Comparison of ENCODE assay signal across 8 cellular contexts in the genomic region with DNA sequence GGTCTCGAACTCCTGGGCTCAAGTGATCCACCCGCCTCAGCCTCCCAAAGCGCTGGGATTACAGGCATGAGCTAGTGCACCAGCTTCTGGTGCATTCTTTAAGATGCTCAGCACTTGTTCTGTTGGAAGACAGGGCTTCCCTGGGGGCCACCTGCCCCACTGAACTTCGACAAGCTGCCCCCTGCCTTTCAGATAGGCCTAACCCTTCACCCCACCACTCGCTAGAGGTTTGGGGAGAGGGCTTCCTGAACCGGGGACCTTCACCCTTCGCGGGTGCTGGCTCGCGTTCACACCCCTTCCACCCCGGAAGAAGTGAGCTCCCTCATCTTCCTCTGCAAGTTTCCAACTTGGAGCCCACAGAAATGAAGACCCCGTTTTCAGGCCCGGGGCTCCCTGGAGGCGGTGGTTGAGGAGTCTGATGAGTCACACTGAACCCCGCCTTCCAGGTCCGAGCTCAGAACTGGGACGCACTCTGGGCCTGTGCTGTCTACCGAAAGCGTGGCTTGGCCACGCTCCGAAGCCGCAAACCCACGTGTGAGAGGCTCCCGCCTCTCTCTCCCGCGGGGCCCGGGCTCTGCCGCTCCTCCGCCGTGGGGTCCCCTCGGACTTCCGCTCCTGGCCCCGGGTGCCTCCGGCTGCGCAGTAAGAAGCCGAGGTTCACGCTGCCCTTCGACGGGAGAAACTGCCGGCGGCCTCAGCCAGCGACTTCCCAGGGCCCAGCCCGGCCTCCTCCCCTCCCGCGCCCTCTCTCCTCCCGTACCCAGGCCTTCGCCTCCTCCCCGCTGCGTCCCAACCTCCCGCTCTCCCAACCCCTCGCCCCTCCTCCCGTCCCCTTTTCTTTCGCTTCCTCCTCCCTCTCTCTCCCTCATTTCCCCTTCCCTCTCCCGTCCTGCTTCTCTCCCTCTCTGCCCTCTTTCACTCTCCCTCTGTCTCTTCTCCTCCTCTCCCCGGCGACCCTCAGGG. TPM values are rescaled to one million over a fixed set of nuclear protein-coding genes. Genes with fewer than 3 reads are reported as not detected.
DNase-seq lines count a peak whose midpoint lies in the region; ATAC-seq and TF ChIP-seq lines count a peak whose summit lies in the region.

No MANE protein-coding gene starts in this region.

- peak overlapping the region; percentile 31 for H3K4ac ChIP-seq in H9 (ENCODE audit: low read depth, low read length)

- H4K5ac ChIP-seq in H9 (ENCODE audit: insufficient read length, low read depth, low read length): no peak overlapping the region

- peaks cover 12% of the 10 kb centered on the region for H3K27me3 Mint-ChIP-seq in H9 (ENCODE audit: low read depth)
- H3K27me3 Mint-ChIP-seq in activated CD8-positive, alpha-beta T cell treated with anti-CD3 and anti-CD28 coated beads for 36 hours: peaks cover 6% of the 10 kb centered on the region

- POLR2A ChIA-PET in activated CD8-positive, alpha-beta T cell treated with anti-CD3 and anti-CD28 coated beads for 36 hours (lab: Charles Lee): no interaction called here

- H2BK5ac ChIP-seq in H9 (ENCODE audit: insufficient read length, low read length): no peak overlapping the region

- H3K27ac Mint-ChIP-seq in H9: peak overlapping the region in 2 of 3 experiments; percentile 65 to 83; a peak in 2 of 7 replicates
- no peak overlapping the region for H3K27ac Mint-ChIP-seq in activated CD8-positive, alpha-beta T cell treated with anti-CD3 and anti-CD28 coated beads for 36 hours

- no peak overlapping the region for H3K56ac ChIP-seq in H9 (ENCODE audit: insufficient read length, low read depth, low read length)

- H3K23ac ChIP-seq in H9 (ENCODE audit: insufficient read length, low read depth, low read length): no peak overlapping the region

- peak overlapping the region; percentile 2 for H3K4me3 ChIP-seq in lung

- H3K9me3 ChIP-seq in H9 (ENCODE audit: control insufficient read depth, low read depth, low read length): no peaks in the 10 kb centered on the region
- no peaks in the 10 kb centered on the region for H3K9me3 ChIP-seq in lung (ENCODE audit: control insufficient read depth in 2 of 2, insufficient read depth in 1 of 2, low read length in 1 of 2)

- H3K36me3 Mint-ChIP-seq in H9 (ENCODE audit: insufficient read depth in 1 of 3, low read depth in 3 of 3): no peaks in the 10 kb centered on the region; a peak in 1 of 7 replicates
- no peaks in the 10 kb centered on the region for H3K36me3 Mint-ChIP-seq in activated CD8-positive, alpha-beta T cell treated with anti-CD3 and anti-CD28 coated beads for 36 hours (ENCODE audit: low read depth)

- H3K27ac ChIP-seq in H9 (ENCODE audit: insufficient read length, low read depth, low read length) (no peak overlapping the region), lung (ENCODE audit: low read depth in 1 of 2, low read length in 1 of 2) (peak overlapping the region; percentile 46 to 62)

- H4K8ac ChIP-seq in H9 (replicated peaks; ENCODE audit: insufficient read length, low read depth, low read length): no peak overlapping the region

- TF ChIP-seq CTCF in H9 (conservative IDR thresholded peaks at IDR 0.05) (no peak), lung (IDR thresholded peaks at IDR 0.05; ENCODE audit: control extremely low read depth, extremely low read depth) (no peak)
- TF ChIP-seq CTCF in activated CD8-positive, alpha-beta T cell treated with anti-CD3 and anti-CD28 coated beads for 36 hours (IDR thresholded peaks at IDR 0.05): no peak

- H2AFZ ChIP-seq in H9 (ENCODE audit: low read length): peak overlapping the region; percentile 23

- peak overlapping the region; percentile 40; the same call in 1 of the 2 replicates for H2BK15ac ChIP-seq in H9 (ENCODE audit: low read depth, low read length)

- H3K27me3 ChIP-seq in H9 (ENCODE audit: insufficient read depth, low read length) (no peaks in the 10 kb centered on the region), lung (ENCODE audit: control insufficient read depth, insufficient read depth) (no peaks in the 10 kb centered on the region)

- H2BK120ac ChIP-seq in H9 (ENCODE audit: low read depth, low read length, poor library complexity, severe bottlenecking): no peak overlapping the region

- H3K23me2 ChIP-seq in H9 (ENCODE audit: insufficient read length, low read depth, low read length, poor library complexity, severe bottlenecking): peaks cover 7% of the 10 kb centered on the region

- peak overlapping the region; percentile 59 for H2BK12ac ChIP-seq in H9 (ENCODE audit: insufficient read length, low read depth, low read length)

- CTCF ChIA-PET in activated CD8-positive, alpha-beta T cell treated with anti-CD3 and anti-CD28 coated beads for 36 hours (lab: Charles Lee): interaction anchor here (1.4 kb wide), 1 partner anchor 25 kb away, joined by 3 read pairs; no protein-coding TSS in a partner anchor

- peaks cover 7% of the 10 kb centered on the region; the same call in 1 of the 2 replicates for H3K4me1 ChIP-seq in H9 (ENCODE audit: insufficient read depth, low read length)
- H3K4me1 ChIP-seq in lung (ENCODE audit: control insufficient read depth in 2 of 2, insufficient read depth in 2 of 2, low read length in 2 of 2): peaks cover 3 to 11% of the 10 kb centered on the region in 2 donors

- H3K4me1 Mint-ChIP-seq in H9: peaks cover 28 to 35% of the 10 kb centered on the region in 2 experiments
- peaks cover 8% of the 10 kb centered on the region for H3K4me1 Mint-ChIP-seq in activated CD8-positive, alpha-beta T cell treated with anti-CD3 and anti-CD28 coated beads for 36 hours (ENCODE audit: low read depth)

- DNase-seq in H9 (peak; percentile 83), lung (ENCODE audit: low spot score) (peak; percentile 75), NCI-H146 treated with DMSO at 0.1 percent for 48 hours (lab: John Stamatoyannopoulos, UW; ENCODE audit: unreplicated experiment) (no peak), occipital lobe (lab: John Stamatoyannopoulos, UW) (no peak)
- peak; percentile 27 for DNase-seq in activated CD8-positive, alpha-beta T cell treated with anti-CD3 and anti-CD28 coated beads for 36 hours
- DNase-seq in effector CD4-positive, alpha-beta T cell: peak; percentile 11
- peak; percentile 3 to 45 for DNase-seq in stimulated activated CD8-positive, alpha-beta memory T cell treated with anti-CD3 and anti-CD28 coated beads, Interleukin-7, amount 100 ng/mL, for 4 hours (ENCODE audit: low read depth in 2 of 2)

- peak overlapping the region; percentile 92 for H3K18ac ChIP-seq in H9 (ENCODE audit: insufficient read length, low read depth, low read length)

- peak overlapping the region; percentile 86 for H3K4me2 ChIP-seq in H9 (ENCODE audit: insufficient read depth, insufficient read length, low read length)

- H3K9ac ChIP-seq in H9 (ENCODE audit: extremely low read depth, insufficient read length, low read length): peak overlapping the region; percentile 35

- WGBS in H9 (ENCODE audit: extremely low coverage, insufficient read length, low lambda C conversion rate): no CpG with 5 or more reads among the region's 56 CpGs
- 17% methylated on average over 46 to 56 of the region's 56 CpGs for WGBS in lung, 2 donors

- intact Hi-C loops in activated CD8-positive, alpha-beta T cell treated with anti-CD3 and anti-CD28 coated beads for 36 hours (cut with micrococcal nuclease): no loop called here

- H3K79me1 ChIP-seq in H9 (ENCODE audit: insufficient read depth, low read depth, low read length, poor library complexity, severe bottlenecking): no peaks in the 10 kb centered on the region

- H2AK5ac ChIP-seq in H9 (ENCODE audit: insufficient read length, low read length): no peak overlapping the region

- H3K36me3 ChIP-seq in lung (ENCODE audit: control insufficient read depth in 2 of 2, insufficient read depth in 2 of 2, low read length in 2 of 2): no peaks in the 10 kb centered on the region

- peak; percentile 72 for ATAC-seq in activated CD8-positive, alpha-beta T cell treated with anti-CD3 and anti-CD28 coated beads for 36 hours
- ATAC-seq in lung (ENCODE audit: insufficient read depth, low FRiP score) (peak; percentile 79), GM21526 (IDR thresholded peaks at IDR 0.05; ENCODE audit: low FRiP score, unreplicated experiment) (no peak)

- peak overlapping the region; percentile 48 for H4K91ac ChIP-seq in H9 (ENCODE audit: insufficient read length, low read depth, low read length)

- no peaks in the 10 kb centered on the region for H4K20me1 ChIP-seq in H9 (ENCODE audit: control insufficient read depth, insufficient read depth, insufficient read length)

- H2BK20ac ChIP-seq in H9 (ENCODE audit: low read depth, low read length, poor library complexity, severe bottlenecking): no peak overlapping the region

- peak overlapping the region; percentile 14 for H3K14ac ChIP-seq in H9 (ENCODE audit: insufficient read depth, low read length)

- H3T11ph ChIP-seq in H9 (ENCODE audit: low read length): no peak overlapping the region

- H3K9me3 Mint-ChIP-seq in H9: no peaks in the 10 kb centered on the region
- H3K9me3 Mint-ChIP-seq in activated CD8-positive, alpha-beta T cell treated with anti-CD3 and anti-CD28 coated beads for 36 hours: no peaks in the 10 kb centered on the region

- peak overlapping the region; percentile 66 to 69; a peak in 4 of 5 replicates for H3K4me3 Mint-ChIP-seq in H9
- H3K4me3 Mint-ChIP-seq in activated CD8-positive, alpha-beta T cell treated with anti-CD3 and anti-CD28 coated beads for 36 hours: peak overlapping the region; percentile 26

- H3K79me2 ChIP-seq in H9 (ENCODE audit: insufficient read depth, low read length): no peaks in the 10 kb centered on the region

RNA-seq across cellular contexts. Expression of a gene that starts 47.5 kb away (rescaled TPM):
- total RNA-seq in H9 (2021) (86.3 and 87.6 TPM in 2 replicates), lung (100 to 1,000 TPM in 1 of 2 donors, 10 to 100 TPM in 1; 81.4 to 183 TPM), occipital lobe (215 TPM)
- 10 to 100 TPM; 80.5 to 84.0 TPM for total RNA-seq in activated CD8-positive, alpha-beta T cell treated with anti-CD3 and anti-CD28 coated beads for 36 hours
- 10 to 100 TPM; 14.5 to 29.0 TPM for polyA plus RNA-seq in lung

Comparison
In these comparisons a context has a peak if more than half of its experiments do, and no peak if none do; other contexts are left out.
1. DNase-seq: peak in H9 (single experiment), activated CD8-positive, alpha-beta T cell treated with anti-CD3 and anti-CD28 coated beads for 36 hours (single experiment), effector CD4-positive, alpha-beta T cell (single experiment), lung (single experiment) and stimulated activated CD8-positive, alpha-beta memory T cell treated with anti-CD3 and anti-CD28 coated beads, Interleukin-7, amount 100 ng/mL, for 4 hours (2 of 2); none in NCI-H146 treated with DMSO at 0.1 percent for 48 hours (single experiment) and occipital lobe (single experiment).